9 cellular contexts compared by ENCODE assay signal in genomic region chr1:228860911-228861829, GRCh38.
DNase-seq lines count a peak whose midpoint lies in the region; ATAC-seq and TF ChIP-seq lines count a peak whose summit lies in the region.
"Had no signal": no experiment of that assay in that cellular context is flagged by ENCODE, and none has a peak within 500 bp of the region (broad histone marks: within the 10 kb centered on the region; RNA-seq: fewer than 3 reads in every experiment).

No MANE protein-coding gene starts in this region.

- no peaks in the 10 kb centered on the region for H3K27me3 ChIP-seq in SJSA1 (replicated peaks)
- H3K27me3 ChIP-seq in SJCRH30: no peaks in the 10 kb centered on the region; the same call in 1 of the 2 replicates
- no peaks in the 10 kb centered on the region for H3K27me3 ChIP-seq in CD4-positive, alpha-beta T cell (ENCODE audit: control insufficient read depth, insufficient read depth, low read length)

- H3K4me3 Mint-ChIP-seq in CD4-positive, alpha-beta T cell: no peak overlapping the region
- H3K4me3 Mint-ChIP-seq: stimulated activated naive CD8-positive, alpha-beta T cell treated with anti-CD3 and anti-CD28 coated beads, Interleukin-15, Interleukin-2, amounts not matched to agents 100 ng/mL and 50 ng/mL, for 24 hours had no signal

- no peak overlapping the region for H3K27ac ChIP-seq in SJSA1
- no peak overlapping the region for H3K27ac ChIP-seq in SJCRH30
- H3K27ac ChIP-seq in CD4-positive, alpha-beta T cell (ENCODE audit: low read depth, low read length): no peak overlapping the region

- CTCF ChIA-PET in HEK293T (lab: Yijun Ruan, JAX): interaction anchor here (0.8 to 0.9 kb wide), 2 partner anchors 12 to 28 kb away, joined by 3 read pairs; no protein-coding TSS in a partner anchor
- CTCF ChIA-PET in CD4-positive, alpha-beta T cell (lab: Charles Lee): no interaction called here

- H3K4me3 ChIP-seq in SJSA1: no peak overlapping the region
- no peak overlapping the region for H3K4me3 ChIP-seq in SJCRH30

- TF ChIP-seq CTCF in CD4-positive, alpha-beta T cell (IDR thresholded peaks at IDR 0.05): no peak

- H3K27me3 Mint-ChIP-seq in CD4-positive, alpha-beta T cell: peaks cover 4% of the 10 kb centered on the region
- H3K27me3 Mint-ChIP-seq: stimulated activated naive CD8-positive, alpha-beta T cell treated with anti-CD3 and anti-CD28 coated beads, Interleukin-15, Interleukin-2, amounts not matched to agents 100 ng/mL and 50 ng/mL, for 24 hours had no signal

- no peak overlapping the region for H3K27ac Mint-ChIP-seq in CD4-positive, alpha-beta T cell
- H3K27ac Mint-ChIP-seq: stimulated activated naive CD8-positive, alpha-beta T cell treated with anti-CD3 and anti-CD28 coated beads, Interleukin-15, Interleukin-2, amounts not matched to agents 100 ng/mL and 50 ng/mL, for 24 hours had no signal

- ATAC-seq in left colon (peak; percentile 94), HG03039 (IDR thresholded peaks at IDR 0.05; ENCODE audit: unreplicated experiment) (no peak)
- no peak for ATAC-seq in CD4-positive, alpha-beta T cell (ENCODE audit: poor library complexity)

- DNase-seq in ELR (ENCODE audit: low read depth) (peak; percentile 92), HEK293T (ENCODE audit: extremely low spot score) (peak; percentile 45), SJSA1 (ENCODE audit: low read depth in 1 of 2, low spot score in 2 of 2) (peak; percentile 64 to 75), left colon (peak; percentile 48 to 67), SJCRH30 (no peak), C1 segment of cervical spinal cord (lab: John Stamatoyannopoulos, UW) (no peak)
- no peak for DNase-seq in CD4-positive, alpha-beta T cell

- no peaks in the 10 kb centered on the region for H3K9me3 Mint-ChIP-seq in CD4-positive, alpha-beta T cell
- H3K9me3 Mint-ChIP-seq: stimulated activated naive CD8-positive, alpha-beta T cell treated with anti-CD3 and anti-CD28 coated beads, Interleukin-15, Interleukin-2, amounts not matched to agents 100 ng/mL and 50 ng/mL, for 24 hours had no signal

- no peaks in the 10 kb centered on the region for H3K36me3 Mint-ChIP-seq in CD4-positive, alpha-beta T cell (ENCODE audit: low read depth)

- intact Hi-C loops in left colon (cut with DNase I, micrococcal nuclease): no loop called here
- intact Hi-C loops in CD4-positive, alpha-beta T cell (cut with DNase I, micrococcal nuclease): no loop called here

- POLR2A ChIA-PET in HEK293T (lab: Yijun Ruan, JAX): interaction anchor here (0.9 to 2.2 kb wide), 4 partner anchors 12 to 29 kb away, joined by 3 to 8 read pairs (median 5); no protein-coding TSS in a partner anchor
- POLR2A ChIA-PET in CD4-positive, alpha-beta T cell (lab: Charles Lee): no interaction called here

- H3K4me1 ChIP-seq in SJSA1 (replicated peaks) (peaks cover 54% of the 10 kb centered on the region), SJCRH30 (peaks cover 5% of the 10 kb centered on the region)

- H3K36me3 ChIP-seq in SJSA1: no peaks in the 10 kb centered on the region
- H3K36me3 ChIP-seq in SJCRH30: no peaks in the 10 kb centered on the region

- H3K4me1 Mint-ChIP-seq in CD4-positive, alpha-beta T cell (ENCODE audit: low read depth): peaks cover 29% of the 10 kb centered on the region

- H3K9me3 ChIP-seq in SJSA1 (replicated peaks) (no peaks in the 10 kb centered on the region), SJCRH30 (replicated peaks) (no peaks in the 10 kb centered on the region)
- no peaks in the 10 kb centered on the region for H3K9me3 ChIP-seq in CD4-positive, alpha-beta T cell (ENCODE audit: control insufficient read depth, low read length)

TF ChIP-seq in HEK293T, 16 proteins besides CTCF, POLR2A, EP300 and RAD21:
- TF ChIP-seq FOXK2 (IDR thresholded peaks at IDR 0.05): no peak
- TF ChIP-seq NFRKB (IDR thresholded peaks at IDR 0.05): no peak
- no peak for TF ChIP-seq SUZ12 (IDR thresholded peaks at IDR 0.05)
- TF ChIP-seq FOXA1 (IDR thresholded peaks at IDR 0.05): no peak
- TF ChIP-seq LEF1 (IDR thresholded peaks at IDR 0.05; ENCODE audit: borderline replicate concordance): no peak
- no peak for TF ChIP-seq FOXM1 (IDR thresholded peaks at IDR 0.05; ENCODE audit: borderline replicate concordance)
- no peak for TF ChIP-seq SP1 (IDR thresholded peaks at IDR 0.05)
- TF ChIP-seq BHLHE40 (IDR thresholded peaks at IDR 0.05; ENCODE audit: borderline replicate concordance): peak; percentile 39; the same call in 1 of the 2 replicates
- TF ChIP-seq TARDBP (IDR thresholded peaks at IDR 0.05): no peak
- TF ChIP-seq, protein P1, sequence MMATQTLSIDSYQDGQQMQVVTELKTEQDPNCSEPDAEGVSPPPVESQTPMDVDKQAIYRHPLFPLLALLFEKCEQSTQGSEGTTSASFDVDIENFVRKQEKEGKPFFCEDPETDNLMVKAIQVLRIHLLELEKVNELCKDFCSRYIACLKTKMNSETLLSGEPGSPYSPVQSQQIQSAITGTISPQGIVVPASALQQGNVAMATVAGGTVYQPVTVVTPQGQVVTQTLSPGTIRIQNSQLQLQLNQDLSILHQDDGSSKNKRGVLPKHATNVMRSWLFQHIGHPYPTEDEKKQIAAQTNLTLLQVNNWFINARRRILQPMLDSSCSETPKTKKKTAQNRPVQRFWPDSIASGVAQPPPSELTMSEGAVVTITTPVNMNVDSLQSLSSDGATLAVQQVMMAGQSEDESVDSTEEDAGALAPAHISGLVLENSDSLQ (IDR thresholded peaks at IDR 0.05): peak; percentile 91
- TF ChIP-seq CTBP1 (IDR thresholded peaks at IDR 0.05; ENCODE audit: borderline replicate concordance): no peak
- no peak for TF ChIP-seq HDGF (IDR thresholded peaks at IDR 0.05; ENCODE audit: borderline replicate concordance)
- no peak for TF ChIP-seq ELF4 (IDR thresholded peaks at IDR 0.05)
- TF ChIP-seq L3MBTL2 (conservative IDR thresholded peaks at IDR 0.05): 0 out of 2 replicates have a peak, but pooled peaks have one; percentile 11
- TF ChIP-seq ARNT (IDR thresholded peaks at IDR 0.05): no peak
- no peak for TF ChIP-seq ZNF384 (IDR thresholded peaks at IDR 0.05)

Comparison
In these comparisons a context has a peak if more than half of its experiments do, and no peak if none do; other contexts are left out.
1. DNase-seq: peak in ELR (single experiment), HEK293T (single experiment), SJSA1 (2 of 2) and left colon (2 of 2); none in SJCRH30 (0 of 2), C1 segment of cervical spinal cord (0 of 14) and CD4-positive, alpha-beta T cell (0 of 10).